In genomic region chr19:6364353-6364752, GRCh38 we compare ENCODE assay signal across 21 cellular contexts. TPM values are rescaled to one million over a fixed set of nuclear protein-coding genes. Genes with fewer than 3 reads are reported as not detected.
A peak's percentile ranks its signal among the peaks of the same experiment; 100 is the strongest.
DNase-seq lines count a peak whose midpoint lies in the region; ATAC-seq, FAIRE-seq and TF ChIP-seq lines count a peak whose summit lies in the region.
"Had no signal": no experiment of that assay in that cellular context is flagged by ENCODE, and none has a peak within 500 bp of the region (broad histone marks: within the 10 kb centered on the region; RNA-seq: fewer than 3 reads in every experiment).

No MANE protein-coding gene starts in this region.

- POLR2A ChIA-PET in K562 (lab: Yijun Ruan, JAX): interaction anchor here (3.4 kb wide), 1 partner anchor 9 kb away, joined by 29 read pairs; the partner anchor contains the start of gene ALKBH7

- no peak overlapping the region for H2AFZ ChIP-seq in K562 (ENCODE audit: low read depth, low read length)
- H2AFZ ChIP-seq: GM23248 had no signal

- H3K4me1 ChIP-seq in K562 (replicated peaks in 1 of 2; ENCODE audit: control insufficient read depth in 2 of 2, insufficient read depth in 2 of 2, low read length in 2 of 2): peaks cover 3 to 28% of the 10 kb centered on the region in 2 experiments; a peak in 3 of 5 replicates
- peaks cover 9 to 33% (median 20%) of the 10 kb centered on the region in 6 donors for H3K4me1 ChIP-seq in spleen

- ATAC-seq in activated naive CD8-positive, alpha-beta T cell treated with anti-CD3 and anti-CD28 coated beads, Interleukin-2, amount 50 U/mL, for 24 hours: no peak
- no peak for ATAC-seq in K562
- ATAC-seq in stimulated activated effector memory CD8-positive, alpha-beta T cell treated with anti-CD3 and anti-CD28 coated beads, Interleukin-12 subunit alpha, Interleukin-12 subunit beta, amount 100 ng/mL, for 72 hours: no peak
- ATAC-seq: GM12878, HCT116 had no signal

- no peak for TF ChIP-seq EP300 in K562 (IDR thresholded peaks at IDR 0.05; ENCODE audit: low read length)

- H3K27me3 ChIP-seq in K562 (ENCODE audit: control insufficient read depth in 2 of 2, insufficient read depth in 2 of 2, low read length in 2 of 2) (no peaks in the 10 kb centered on the region), spleen (replicated peaks in 1 of 7) (no peaks in the 10 kb centered on the region)

- H3K9ac ChIP-seq in K562 (ENCODE audit: insufficient read depth in 1 of 2, low read depth in 2 of 2, low read length in 2 of 2): peak overlapping the region in 1 of 2 experiments; percentile 35; a peak in 1 of 4 replicates
- H3K9ac ChIP-seq: GM23248, KMS-11 had no signal

- no peaks in the 10 kb centered on the region for H3K9me3 Mint-ChIP-seq in T-helper 2 cell treated with Interferon-gamma antibody and Interleukin-4, amounts not matched to agents 5 μg/mL and 100 μg/mL, for 36 hours
- H3K9me3 Mint-ChIP-seq in activated naive CD8-positive, alpha-beta T cell (ENCODE audit: low read depth): no peaks in the 10 kb centered on the region
- H3K9me3 Mint-ChIP-seq in activated naive CD8-positive, alpha-beta T cell treated with anti-CD3 and anti-CD28 coated beads, Interleukin-2, amount 50 U/mL, for 24 hours: no peaks in the 10 kb centered on the region
- no peaks in the 10 kb centered on the region for H3K9me3 Mint-ChIP-seq in stimulated activated effector memory CD8-positive, alpha-beta T cell treated with anti-CD3 and anti-CD28 coated beads, Interleukin-12 subunit alpha, Interleukin-12 subunit beta, amount 100 ng/mL, for 72 hours

- H3K79me2 ChIP-seq in K562 (ENCODE audit: control insufficient read depth, insufficient read depth, low read length): peaks cover 17% of the 10 kb centered on the region

- BruUV-seq in K562 (replicated peaks; lab: Mats Ljungman, UMichigan): no TSS peak

- peaks cover 11% of the 10 kb centered on the region for H3K4me1 Mint-ChIP-seq in T-helper 2 cell treated with Interferon-gamma antibody and Interleukin-4, amounts not matched to agents 5 μg/mL and 100 μg/mL, for 36 hours (ENCODE audit: low read depth)
- H3K4me1 Mint-ChIP-seq in activated naive CD8-positive, alpha-beta T cell (ENCODE audit: low read depth): peaks cover 17% of the 10 kb centered on the region
- peaks cover 18% of the 10 kb centered on the region for H3K4me1 Mint-ChIP-seq in activated naive CD8-positive, alpha-beta T cell treated with anti-CD3 and anti-CD28 coated beads, Interleukin-2, amount 50 U/mL, for 24 hours
- H3K4me1 Mint-ChIP-seq in stimulated activated effector memory CD8-positive, alpha-beta T cell treated with anti-CD3 and anti-CD28 coated beads, Interleukin-12 subunit alpha, Interleukin-12 subunit beta, amount 100 ng/mL, for 72 hours: peaks cover 23% of the 10 kb centered on the region

- WGBS in K562 (ENCODE audit: insufficient coverage, low coverage, missing lambda C conversion rate): 95% methylated on average over 7 of the region's 21 CpGs
- WGBS in spleen, 5 donors: 96 to 98% (median 97%) methylated on average over 15 to 21 of the region's 21 CpGs

- peak overlapping the region; percentile 67 for H3K27ac Mint-ChIP-seq in T-helper 2 cell treated with Interferon-gamma antibody and Interleukin-4, amounts not matched to agents 5 μg/mL and 100 μg/mL, for 36 hours
- no peak overlapping the region for H3K27ac Mint-ChIP-seq in activated naive CD8-positive, alpha-beta T cell
- no peak overlapping the region for H3K27ac Mint-ChIP-seq in activated naive CD8-positive, alpha-beta T cell treated with anti-CD3 and anti-CD28 coated beads, Interleukin-2, amount 50 U/mL, for 24 hours
- H3K27ac Mint-ChIP-seq in stimulated activated effector memory CD8-positive, alpha-beta T cell treated with anti-CD3 and anti-CD28 coated beads, Interleukin-12 subunit alpha, Interleukin-12 subunit beta, amount 100 ng/mL, for 72 hours: peak overlapping the region; percentile 65

- TF ChIP-seq POLR2A in K562 (conservative IDR thresholded peaks at IDR 0.05) (no peak), spleen (IDR thresholded peaks at IDR 0.05) (no peak)

- H3K27me3 Mint-ChIP-seq in T-helper 2 cell treated with Interferon-gamma antibody and Interleukin-4, amounts not matched to agents 5 μg/mL and 100 μg/mL, for 36 hours (ENCODE audit: low read depth): no peaks in the 10 kb centered on the region
- H3K27me3 Mint-ChIP-seq in activated naive CD8-positive, alpha-beta T cell: no peaks in the 10 kb centered on the region
- no peaks in the 10 kb centered on the region for H3K27me3 Mint-ChIP-seq in activated naive CD8-positive, alpha-beta T cell treated with anti-CD3 and anti-CD28 coated beads, Interleukin-2, amount 50 U/mL, for 24 hours

- H3K4me3 Mint-ChIP-seq in T-helper 2 cell treated with Interferon-gamma antibody and Interleukin-4, amounts not matched to agents 5 μg/mL and 100 μg/mL, for 36 hours: peak overlapping the region; percentile 29
- H3K4me3 Mint-ChIP-seq in activated naive CD8-positive, alpha-beta T cell: peak overlapping the region; percentile 32
- no peak overlapping the region for H3K4me3 Mint-ChIP-seq in activated naive CD8-positive, alpha-beta T cell treated with anti-CD3 and anti-CD28 coated beads, Interleukin-2, amount 50 U/mL, for 24 hours
- no peak overlapping the region for H3K4me3 Mint-ChIP-seq in stimulated activated effector memory CD8-positive, alpha-beta T cell treated with anti-CD3 and anti-CD28 coated beads, Interleukin-12 subunit alpha, Interleukin-12 subunit beta, amount 100 ng/mL, for 72 hours

- H3K9me3 ChIP-seq in K562 (replicated peaks; ENCODE audit: control insufficient read depth, insufficient read depth, low read depth, low read length) (no peaks in the 10 kb centered on the region), spleen (no peaks in the 10 kb centered on the region)

- peaks cover 48% of the 10 kb centered on the region for H3K36me3 Mint-ChIP-seq in T-helper 2 cell treated with Interferon-gamma antibody and Interleukin-4, amounts not matched to agents 5 μg/mL and 100 μg/mL, for 36 hours (ENCODE audit: low read depth)
- no peaks in the 10 kb centered on the region for H3K36me3 Mint-ChIP-seq in activated naive CD8-positive, alpha-beta T cell
- peaks cover 40% of the 10 kb centered on the region for H3K36me3 Mint-ChIP-seq in activated naive CD8-positive, alpha-beta T cell treated with anti-CD3 and anti-CD28 coated beads, Interleukin-2, amount 50 U/mL, for 24 hours (ENCODE audit: low read depth)
- peaks cover 83% of the 10 kb centered on the region for H3K36me3 Mint-ChIP-seq in stimulated activated effector memory CD8-positive, alpha-beta T cell treated with anti-CD3 and anti-CD28 coated beads, Interleukin-12 subunit alpha, Interleukin-12 subunit beta, amount 100 ng/mL, for 72 hours

- H3K4me3 ChIP-seq in K562: no peak overlapping the region
- H3K4me3 ChIP-seq in spleen: no peak overlapping the region
- H3K4me3 ChIP-seq: GM12878, GM23248 had no signal

- H3K36me3 ChIP-seq in K562 (ENCODE audit: control insufficient read depth, insufficient read depth, low read length) (peaks cover 60% of the 10 kb centered on the region; the same call in 2 of the 3 replicates), spleen (peaks cover 0 to 64% (median 56%) of the 10 kb centered on the region in 6 donors)

- no peak overlapping the region for H3K4me2 ChIP-seq in K562 (ENCODE audit: insufficient read depth, low read length)
- H3K4me2 ChIP-seq: KMS-11 had no signal

- DNase-seq in T-helper 2 cell treated with Interferon-gamma antibody and Interleukin-4, amounts not matched to agents 5 μg/mL and 100 μg/mL, for 36 hours (ENCODE audit: low spot score): no peak
- DNase-seq in T-helper 2 cell (no peak), K562 (ENCODE audit: extremely low read depth in 1 of 4, low spot score in 3 of 4) (no peak), spleen (no peak), NCI-H446 treated with DMSO at 0.1 percent for 48 hours (lab: John Stamatoyannopoulos, UW) (no peak)
- DNase-seq in activated naive CD8-positive, alpha-beta T cell treated with anti-CD3 and anti-CD28 coated beads, Interleukin-2, amount 50 U/mL, for 24 hours: no peak
- DNase-seq in stimulated activated effector memory CD8-positive, alpha-beta T cell treated with anti-CD3 and anti-CD28 coated beads, Interleukin-12 subunit alpha, Interleukin-12 subunit beta, amount 100 ng/mL, for 72 hours (ENCODE audit: low spot score in 2 of 2): no peak
- DNase-seq: 8988T, GDM1, GM23248, NCI-H1436 treated with DMSO at 0.1 percent for 48 hours, NCI-H2029 treated with DMSO at 0.1 percent for 48 hours, NCI-H2171 treated with DMSO at 0.1 percent for 48 hours, NCI-H748 treated with DMSO at 0.1 percent for 48 hours, RPMI8226 had no signal

- no peaks in the 10 kb centered on the region for H3K9me1 ChIP-seq in K562 (ENCODE audit: control insufficient read depth, insufficient read depth, low read length)

- H4K20me1 ChIP-seq in K562 (replicated peaks; ENCODE audit: control insufficient read depth, insufficient read depth, low read length): no peaks in the 10 kb centered on the region

- CTCF ChIA-PET in K562 (lab: Yijun Ruan, JAX; ENCODE audit: low intra/inter-chr PET ratio): no interaction called here

- TF ChIP-seq CTCF in K562 (IDR thresholded peaks at IDR 0.05 in 2 of 3, conservative IDR thresholded peaks at IDR 0.05 in 1 of 3; ENCODE audit: insufficient read depth in 2 of 3, low read depth in 1 of 3, low read length in 3 of 3) (no peak), spleen (IDR thresholded peaks at IDR 0.05 in 8 of 11, conservative IDR thresholded peaks at IDR 0.05 in 3 of 11) (no peak)

- in situ Hi-C loops in K562 (cut with MboI): no loop called here

- TF ChIP-seq RAD21 in K562 (CRISPR knock-in tag; conservative IDR thresholded peaks at IDR 0.05 in 1 of 2, IDR thresholded peaks at IDR 0.05 in 1 of 2): no peak

- intact Hi-C loops in K562 (cut with micrococcal nuclease) (no loop called here), spleen (cut with DNase I; ENCODE audit: low total_unique reads) (no loop called here)

- FAIRE-seq in K562 (lab: Jason Lieb, UNC): no peak
- FAIRE-seq: GM12878 had no signal

- H3K27ac ChIP-seq in K562 (ENCODE audit: extremely low read depth, low read depth, low read length) (no peak overlapping the region), spleen (no peak overlapping the region)
- H3K27ac ChIP-seq: GM23248, KMS-11 had no signal

RNA-seq across cellular contexts. Expression of gene CLPP, which starts 3.0 kb away (rescaled TPM):
- 7.3 and 21.8 TPM in 2 replicates for total RNA-seq in K562 (2011; cell fraction: chromatin; rRNA removed; ENCODE audit: low replicate concordance)
- total RNA-seq in K562 (2011; cell fraction: nucleolus; rRNA removed): 28.3 and 33.0 TPM in 2 replicates
- total RNA-seq in K562 (2011; cell fraction: nucleoplasm; rRNA removed): 19.4 and 22.1 TPM in 2 replicates
- 111 and 168 TPM in 2 replicates for total RNA-seq in K562 (2014; rRNA removed)
- 20.7 and 32.6 TPM in 2 replicates for total RNA-seq in K562 (2014; rRNA removed; fragmentation: Illumina TruSeq; extraction: Trizol)
- 59.5 and 60.7 TPM in 2 replicates for total RNA-seq in K562 (2015; rRNA removed; fragmentation: Illumina TruSeq; extraction: Trizol)
- total RNA-seq in K562 (2021): 127 and 137 TPM in 2 replicates
- polyA plus RNA-seq in K562 (2011; rRNA removed): 56.3 and 71.6 TPM in 2 replicates
- polyA plus RNA-seq in K562 (2011; cell fraction: cytosol; rRNA removed): 193 and 655 TPM in 2 replicates
- 46.4 and 84.0 TPM in 2 replicates for polyA plus RNA-seq in K562 (2011; cell fraction: nucleus; rRNA removed)
- polyA plus RNA-seq in K562 (2012): 86.5 and 144 TPM in 2 replicates
- polyA plus RNA-seq in K562 (2014; fragmentation: Illumina TruSeq; extraction: Trizol): 42.2 and 109 TPM in 2 replicates
- polyA plus RNA-seq in K562 (2014; fragmentation: Nextera tagmentation; extraction: Ambion mirVana): 1 to 10 TPM; 2.4 to 4.5 TPM
- 109 and 124 TPM in 2 replicates for polyA plus RNA-seq in K562 (2014; rRNA removed)
- 13.5 and 19.1 TPM in 2 replicates for polyA minus RNA-seq in K562 (2011; rRNA and poly(A)+ RNA removed)
- polyA minus RNA-seq in K562 (2011; cell fraction: cytosol; rRNA and poly(A)+ RNA removed): 46.1 and 51.0 TPM in 2 replicates
- 11.7 and 14.8 TPM in 2 replicates for polyA minus RNA-seq in K562 (2011; cell fraction: nucleus; rRNA and poly(A)+ RNA removed)
- total RNA-seq in spleen: 10 to 100 TPM; 45.3 to 68.6 (median 53.7) TPM
- 10 to 100 TPM; 43.6 to 66.4 (median 55.9) TPM for polyA plus RNA-seq in spleen

RNA-seq across cellular contexts. Expression of gene ALKBH7, which starts 8.2 kb away (rescaled TPM):
- 1.1 and 3.1 TPM in 2 replicates for total RNA-seq in K562 (2011; cell fraction: chromatin; rRNA removed; ENCODE audit: low replicate concordance)
- 6.2 and 11.8 TPM in 2 replicates for total RNA-seq in K562 (2011; cell fraction: nucleolus; rRNA removed)
- total RNA-seq in K562 (2011; cell fraction: nucleoplasm; rRNA removed): 4.8 and 7.3 TPM in 2 replicates
- total RNA-seq in K562 (2014; rRNA removed) (65.7 and 88.6 TPM in 2 replicates), K562 (2014; rRNA removed; fragmentation: Illumina TruSeq; extraction: Trizol) (2.3 and 4.4 TPM in 2 replicates), K562 (2015; rRNA removed; fragmentation: Illumina TruSeq; extraction: Trizol) (24.6 and 29.8 TPM in 2 replicates), K562 (2021) (94.8 and 110 TPM in 2 replicates), spleen (10 to 100 TPM; 35.5 to 50.6 (median 42.5) TPM)
- polyA plus RNA-seq in K562 (2011; rRNA removed) (17.6 and 35.4 TPM in 2 replicates), K562 (2014; fragmentation: Illumina TruSeq; extraction: Trizol) (9.5 and 24.2 TPM in 2 replicates), K562 (2014; fragmentation: Nextera tagmentation; extraction: Ambion mirVana) (1 to 10 TPM in 1 of 2 experiments, under 1 TPM in 1; 0.69 to 2.8 TPM), K562 (2014; rRNA removed) (67.6 and 68.8 TPM in 2 replicates), spleen (10 to 100 TPM; 64.6 to 80.3 (median 68.3) TPM)
- 51.4 and 114 TPM in 2 replicates for polyA plus RNA-seq in K562 (2011; cell fraction: cytosol; rRNA removed)
- polyA plus RNA-seq in K562 (2011; cell fraction: nucleus; rRNA removed): 18.5 and 23.2 TPM in 2 replicates
- polyA plus RNA-seq in K562 (2012): 48.8 and 149 TPM in 2 replicates
- 2.5 and 2.9 TPM in 2 replicates for polyA minus RNA-seq in K562 (2011; rRNA and poly(A)+ RNA removed)
- 11.5 and 20.7 TPM in 2 replicates for polyA minus RNA-seq in K562 (2011; cell fraction: cytosol; rRNA and poly(A)+ RNA removed)
- polyA minus RNA-seq in K562 (2011; cell fraction: nucleus; rRNA and poly(A)+ RNA removed): 3.8 and 5.2 TPM in 2 replicates

RNA-seq across cellular contexts. Expression of gene PSPN, which starts 11.4 kb away (rescaled TPM):
- total RNA-seq in K562 (2011; cell fraction: chromatin; rRNA removed; ENCODE audit: low replicate concordance): 2.1 and 5.7 TPM in 2 replicates
- total RNA-seq in K562 (2011; cell fraction: nucleolus; rRNA removed): 2.4 and 2.7 TPM in 2 replicates
- 2.9 and 4.5 TPM in 2 replicates for total RNA-seq in K562 (2011; cell fraction: nucleoplasm; rRNA removed)
- total RNA-seq in K562 (2014; rRNA removed) (0.78 and 0.82 TPM in 2 replicates), K562 (2014; rRNA removed; fragmentation: Illumina TruSeq; extraction: Trizol) (0.45 and 0.58 TPM in 2 replicates), K562 (2015; rRNA removed; fragmentation: Illumina TruSeq; extraction: Trizol) (0.83 and 0.87 TPM in 2 replicates), K562 (2021) (1.1 TPM in 2 replicates), spleen (1 to 10 TPM; 1.3 to 2.2 (median 1.9) TPM)
- polyA plus RNA-seq in K562 (2011; rRNA removed) (0.25 and 0.32 TPM in 2 replicates), K562 (2014; fragmentation: Illumina TruSeq; extraction: Trizol) (0.55 and 0.58 TPM in 2 replicates), K562 (2014; fragmentation: Nextera tagmentation; extraction: Ambion mirVana) (under 1 TPM; 0.21 to 0.29 TPM), K562 (2014; rRNA removed) (0.28 and 0.40 TPM in 2 replicates), spleen (1 to 10 TPM in 1 of 3 donors, under 1 TPM in 2; 0.43 to 1.2 (median 0.53) TPM)
- polyA plus RNA-seq in K562 (2011; cell fraction: cytosol; rRNA removed): 0.58 and 0.88 TPM in 2 replicates
- 0.72 and 1.00 TPM in 2 replicates for polyA plus RNA-seq in K562 (2011; cell fraction: nucleus; rRNA removed)
- 0.47 and 0.86 TPM in 2 replicates for polyA plus RNA-seq in K562 (2012)
- 0.39 and 0.56 TPM in 2 replicates for polyA minus RNA-seq in K562 (2011; rRNA and poly(A)+ RNA removed)
- polyA minus RNA-seq in K562 (2011; cell fraction: cytosol; rRNA and poly(A)+ RNA removed): 1.1 and 2.7 TPM in 2 replicates
- polyA minus RNA-seq in K562 (2011; cell fraction: nucleus; rRNA and poly(A)+ RNA removed): 0.67 and 0.81 TPM in 2 replicates

RNA-seq across cellular contexts. Expression of gene GTF2F1, which starts 28.6 kb away (rescaled TPM):
- 19.4 and 44.5 TPM in 2 replicates for total RNA-seq in K562 (2011; cell fraction: chromatin; rRNA removed; ENCODE audit: low replicate concordance)
- 26.5 and 29.9 TPM in 2 replicates for total RNA-seq in K562 (2011; cell fraction: nucleolus; rRNA removed)
- 20.7 and 21.6 TPM in 2 replicates for total RNA-seq in K562 (2011; cell fraction: nucleoplasm; rRNA removed)
- total RNA-seq in K562 (2014; rRNA removed): 75.4 and 81.6 TPM in 2 replicates
- total RNA-seq in K562 (2014; rRNA removed; fragmentation: Illumina TruSeq; extraction: Trizol): 30.3 TPM in 2 replicates
- 73.5 and 79.1 TPM in 2 replicates for total RNA-seq in K562 (2015; rRNA removed; fragmentation: Illumina TruSeq; extraction: Trizol)
- 58.9 and 71.7 TPM in 2 replicates for total RNA-seq in K562 (2021)
- 34.9 and 47.9 TPM in 2 replicates for polyA plus RNA-seq in K562 (2011; rRNA removed)
- polyA plus RNA-seq in K562 (2011; cell fraction: cytosol; rRNA removed): 52.9 and 70.5 TPM in 2 replicates
- 25.6 and 38.6 TPM in 2 replicates for polyA plus RNA-seq in K562 (2011; cell fraction: nucleus; rRNA removed)
- polyA plus RNA-seq in K562 (2012): 74.1 and 80.2 TPM in 2 replicates
- polyA plus RNA-seq in K562 (2014; fragmentation: Illumina TruSeq; extraction: Trizol): 68.4 and 85.9 TPM in 2 replicates
- 1 to 10 TPM; 4.7 to 6.3 TPM for polyA plus RNA-seq in K562 (2014; fragmentation: Nextera tagmentation; extraction: Ambion mirVana)
- 66.0 and 68.7 TPM in 2 replicates for polyA plus RNA-seq in K562 (2014; rRNA removed)
- 28.2 and 53.2 TPM in 2 replicates for polyA minus RNA-seq in K562 (2011; rRNA and poly(A)+ RNA removed)
- polyA minus RNA-seq in K562 (2011; cell fraction: cytosol; rRNA and poly(A)+ RNA removed): 37.8 and 49.9 TPM in 2 replicates
- polyA minus RNA-seq in K562 (2011; cell fraction: nucleus; rRNA and poly(A)+ RNA removed): 8.5 and 12.0 TPM in 2 replicates
- 10 to 100 TPM; 35.1 to 51.4 (median 42.3) TPM for total RNA-seq in spleen
- 10 to 100 TPM; 28.3 to 43.7 (median 35.2) TPM for polyA plus RNA-seq in spleen

RNA-seq across cellular contexts. Expression of gene ACER1, which starts 30.9 kb away (rescaled TPM):
- total RNA-seq in K562 (2011; cell fraction: chromatin; rRNA removed; ENCODE audit: low replicate concordance): not detected in 2 replicates
- not detected in 2 replicates for total RNA-seq in K562 (2011; cell fraction: nucleolus; rRNA removed)
- total RNA-seq in K562 (2011; cell fraction: nucleoplasm; rRNA removed): not detected in 2 replicates
- total RNA-seq in K562 (2014; rRNA removed): not detected in 2 replicates
- total RNA-seq in K562 (2014; rRNA removed; fragmentation: Illumina TruSeq; extraction: Trizol): not detected in 2 replicates
- total RNA-seq in K562 (2015; rRNA removed; fragmentation: Illumina TruSeq; extraction: Trizol): not detected in 2 replicates
- total RNA-seq in K562 (2021): not detected in 2 replicates
- polyA plus RNA-seq in K562 (2011; rRNA removed): not detected in 2 replicates
- polyA plus RNA-seq in K562 (2011; cell fraction: cytosol; rRNA removed): not detected in 2 replicates
- not detected in 2 replicates for polyA plus RNA-seq in K562 (2011; cell fraction: nucleus; rRNA removed)
- polyA plus RNA-seq in K562 (2012): not detected in 2 replicates
- not detected in 2 replicates for polyA plus RNA-seq in K562 (2014; fragmentation: Illumina TruSeq; extraction: Trizol)
- not detected for polyA plus RNA-seq in K562 (2014; fragmentation: Nextera tagmentation; extraction: Ambion mirVana)
- polyA plus RNA-seq in K562 (2014; rRNA removed): not detected in 2 replicates
- not detected in 2 replicates for polyA minus RNA-seq in K562 (2011; rRNA and poly(A)+ RNA removed)
- polyA minus RNA-seq in K562 (2011; cell fraction: cytosol; rRNA and poly(A)+ RNA removed): not detected in 2 replicates
- not detected in 2 replicates for polyA minus RNA-seq in K562 (2011; cell fraction: nucleus; rRNA and poly(A)+ RNA removed)
- total RNA-seq in spleen: under 1 TPM in 2 of 7 donors, not detected in 5; 0.23 to 0.66 TPM
- under 1 TPM; 0.11 to 0.19 (median 0.12) TPM for polyA plus RNA-seq in spleen
- total RNA-seq: GM12878, M059J, NCI-H460 had no signal
- polyA plus RNA-seq: GM12878 had no signal

Comparison
In these comparisons a context has a peak if more than half of its experiments do, and no peak if none do; other contexts are left out.
1. H3K4me3 Mint-ChIP-seq: peak in T-helper 2 cell treated with Interferon-gamma antibody and Interleukin-4, amounts not matched to agents 5 μg/mL and 100 μg/mL, for 36 hours (single experiment) and activated naive CD8-positive, alpha-beta T cell (single experiment); none in activated naive CD8-positive, alpha-beta T cell treated with anti-CD3 and anti-CD28 coated beads, Interleukin-2, amount 50 U/mL, for 24 hours (single experiment) and stimulated activated effector memory CD8-positive, alpha-beta T cell treated with anti-CD3 and anti-CD28 coated beads, Interleukin-12 subunit alpha, Interleukin-12 subunit beta, amount 100 ng/mL, for 72 hours (single experiment).
2. H3K27ac Mint-ChIP-seq: peak in T-helper 2 cell treated with Interferon-gamma antibody and Interleukin-4, amounts not matched to agents 5 μg/mL and 100 μg/mL, for 36 hours (single experiment) and stimulated activated effector memory CD8-positive, alpha-beta T cell treated with anti-CD3 and anti-CD28 coated beads, Interleukin-12 subunit alpha, Interleukin-12 subunit beta, amount 100 ng/mL, for 72 hours (single experiment); none in activated naive CD8-positive, alpha-beta T cell (single experiment) and activated naive CD8-positive, alpha-beta T cell treated with anti-CD3 and anti-CD28 coated beads, Interleukin-2, amount 50 U/mL, for 24 hours (single experiment).